ENCODE assay signal across 25 cellular contexts in the genomic region with DNA sequence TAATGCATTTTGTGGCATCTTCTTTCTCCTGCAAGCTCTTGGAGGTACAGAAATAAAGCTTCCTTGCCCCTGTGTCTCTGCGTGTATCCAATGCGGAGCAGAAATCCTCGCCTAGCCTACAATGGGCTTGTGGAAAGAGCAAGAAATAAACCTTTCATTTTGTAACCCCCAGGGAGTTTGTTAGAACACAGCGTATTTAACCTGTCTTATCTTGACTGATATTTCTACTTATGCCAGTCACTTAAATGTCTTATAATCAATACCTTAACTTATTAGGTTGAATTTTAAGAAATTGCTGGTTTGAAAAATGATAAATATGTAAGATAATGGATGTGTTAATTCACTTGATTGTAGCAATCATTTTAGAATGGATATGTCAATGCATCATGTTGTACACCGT.
"Had no signal": no experiment of that assay in that cellular context is flagged by ENCODE, and none has a peak within 500 bp of the region (broad histone marks: within the 10 kb centered on the region; RNA-seq: fewer than 3 reads in every experiment).

No MANE protein-coding gene starts in this region.

- H3K9ac ChIP-seq: neural progenitor cell had no signal

- H2AFZ ChIP-seq: neural progenitor cell had no signal

- H3K27ac Mint-ChIP-seq: endodermal cell; naive thymus-derived CD8-positive, alpha-beta T cell; neural progenitor cell had no signal

- H3K27me3 ChIP-seq: colonic mucosa, neural progenitor cell, pancreas, thyroid gland, upper lobe of right lung, vagina had no signal

- H3K9me3 Mint-ChIP-seq: neural progenitor cell had no signal

- H3K36me3 ChIP-seq: colonic mucosa, neural progenitor cell, pancreas, thyroid gland, upper lobe of right lung, vagina had no signal

- H3K4me1 Mint-ChIP-seq: naive thymus-derived CD8-positive, alpha-beta T cell had no signal

- H3K9me3 ChIP-seq: colonic mucosa, mucosa of descending colon, pancreas, thyroid gland, upper lobe of right lung, vagina had no signal

- H3K4me2 ChIP-seq: neural progenitor cell had no signal

- DNase-seq: cerebellar nuclear complex; colonic mucosa; effector CD4-positive, alpha-beta T cell; endodermal cell; erythroblast; foreskin melanocyte; head of caudate nucleus; kidney; left cardiac atrium; left ventricle myocardium superior; mucosa of descending colon; naive thymus-derived CD8-positive, alpha-beta T cell; nucleus accumbens; pancreas; right cardiac atrium; small intestine; stimulated activated CD4-positive, alpha-beta T cell treated with anti-CD3 and anti-CD28 coated beads, Interleukin-2, amount 100 ng/mL, for 48 hours; stimulated activated naive CD4-positive, alpha-beta T cell treated with Interleukin-2 at 50 U/mL for 16 hours; thyroid gland; upper lobe of right lung had no signal

- H3K4me1 ChIP-seq: colonic mucosa, neural progenitor cell, pancreas, thyroid gland, upper lobe of right lung, vagina had no signal

- H3K27me3 Mint-ChIP-seq: naive thymus-derived CD8-positive, alpha-beta T cell; progenitor cell of endocrine pancreas had no signal

- FAIRE-seq: endothelial cell of umbilical vein, kidney, small intestine had no signal

- H3K27ac ChIP-seq: colonic mucosa, neural progenitor cell, pancreas, thyroid gland, upper lobe of right lung, vagina had no signal

- H3K4me3 Mint-ChIP-seq: endodermal cell; naive thymus-derived CD8-positive, alpha-beta T cell; neural progenitor cell had no signal

- H3K36me3 Mint-ChIP-seq: naive thymus-derived CD8-positive, alpha-beta T cell; neural progenitor cell had no signal

- H3K4me3 ChIP-seq: colonic mucosa, lung, mucosa of descending colon, neural progenitor cell, pancreas, thyroid gland, upper lobe of right lung, vagina had no signal

- ATAC-seq: left cardiac atrium; left ventricle myocardium superior; mucosa of descending colon; naive thymus-derived CD8-positive, alpha-beta T cell; pancreas; right cardiac atrium; upper lobe of right lung had no signal
